ENCODE assay signal across 11 cellular contexts in the genomic region with DNA sequence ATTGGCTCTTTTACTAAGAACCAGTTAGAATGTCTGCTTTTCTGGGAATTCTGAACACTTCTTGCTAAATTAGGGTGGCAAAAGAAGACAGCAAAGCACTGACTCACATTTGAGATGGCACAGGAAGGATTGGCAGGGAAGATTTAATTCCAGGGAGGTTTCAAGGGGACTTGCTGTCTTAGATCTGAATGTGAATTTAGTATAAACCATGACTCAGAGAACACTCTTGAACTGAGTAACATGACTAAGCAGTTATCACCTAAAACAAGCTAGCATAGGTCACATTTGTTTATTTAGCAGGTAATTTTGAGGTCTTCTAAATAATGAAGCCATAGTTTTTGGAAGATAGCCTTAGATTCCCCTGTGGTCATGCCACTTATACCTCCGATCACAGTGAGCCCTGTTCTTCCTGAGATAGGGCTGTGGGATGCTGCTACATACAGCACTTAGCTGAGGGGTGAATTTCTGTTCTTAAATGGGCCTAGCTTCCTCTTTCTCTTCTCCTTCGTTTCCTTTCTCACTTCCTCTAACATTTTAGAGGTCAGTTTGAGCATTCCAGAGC.
A peak's percentile ranks its signal among the peaks of the same experiment; 100 is the strongest.
DNase-seq lines count a peak whose midpoint lies in the region; TF ChIP-seq lines count a peak whose summit lies in the region.
"Had no signal": no experiment of that assay in that cellular context is flagged by ENCODE, and none has a peak within 500 bp of the region (broad histone marks: within the 10 kb centered on the region; RNA-seq: fewer than 3 reads in every experiment).

No MANE protein-coding gene starts in this region.

- H3K4me2 ChIP-seq in H9 (ENCODE audit: insufficient read depth, insufficient read length, low read length) (no peak overlapping the region), OCI-LY7 (ENCODE audit: low read length) (no peak overlapping the region)

- TF ChIP-seq CTCF in AG04450 (IDR thresholded peaks at IDR 0.05; ENCODE audit: low read depth, low read length) (no peak), H9 (conservative IDR thresholded peaks at IDR 0.05) (no peak), left ventricle myocardium inferior (IDR thresholded peaks at IDR 0.05; ENCODE audit: borderline replicate concordance) (no peak), OCI-LY7 (conservative IDR thresholded peaks at IDR 0.05; ENCODE audit: low read length) (no peak)

- no peak overlapping the region for H2BK5ac ChIP-seq in H9 (ENCODE audit: insufficient read length, low read length)

- H3K23ac ChIP-seq in H9 (ENCODE audit: insufficient read length, low read depth, low read length), result no peak overlapping the region

- H4K20me1 ChIP-seq in H9 (ENCODE audit: control insufficient read depth, insufficient read depth, insufficient read length) (no peaks in the 10 kb centered on the region), OCI-LY7 (ENCODE audit: insufficient read depth, low read length) (no peaks in the 10 kb centered on the region)

- no peak for DNase-seq in AG04450 (ENCODE audit: low read depth, low spot score)
- DNase-seq in H9, result no peak
- DNase-seq in SJSA1 (ENCODE audit: low read depth in 1 of 2, low spot score in 2 of 2), result peak in 1 of 2 experiments; percentile 75
- DNase-seq in left ventricle myocardium inferior, result no peak
- no peak for DNase-seq in amygdala (lab: John Stamatoyannopoulos, UW)
- DNase-seq in NCI-H187 treated with DMSO at 0.1 percent for 48 hours (lab: John Stamatoyannopoulos, UW), result no peak
- DNase-seq in OCI-LY7 (ENCODE audit: low spot score), result no peak
- no peak for DNase-seq in NCI-H1436 (lab: John Stamatoyannopoulos, UW)
- DNase-seq: DND-41, foreskin melanocyte, NCI-H510A had no signal

- intact Hi-C loops in left ventricle myocardium inferior (cut with micrococcal nuclease), result no loop called here
- intact Hi-C loops in OCI-LY7 (cut with micrococcal nuclease; ENCODE audit: unreplicated experiment), result no loop called here

- peak overlapping the region; percentile 90 for H3K27ac ChIP-seq in AG04450 (ENCODE audit: low read depth, low read length)
- H3K27ac ChIP-seq in H9 (ENCODE audit: insufficient read length, low read depth, low read length), result no peak overlapping the region
- peak overlapping the region; percentile 94 for H3K27ac ChIP-seq in SJSA1
- H3K27ac ChIP-seq in left ventricle myocardium inferior (replicated peaks), result peak overlapping the region; percentile 25
- H3K27ac ChIP-seq in OCI-LY7 (ENCODE audit: low read depth, low read length, poor library complexity, severe bottlenecking), result no peak overlapping the region

- H3K79me2 ChIP-seq in H9 (ENCODE audit: insufficient read depth, low read length) (no peaks in the 10 kb centered on the region), OCI-LY7 (ENCODE audit: insufficient read depth, low read depth, low read length) (no peaks in the 10 kb centered on the region)

- H3K36me3 Mint-ChIP-seq in H9 (ENCODE audit: insufficient read depth in 1 of 3, low read depth in 3 of 3), result no peaks in the 10 kb centered on the region

- H3K4me3 Mint-ChIP-seq in H9, result no peak overlapping the region

- no peaks in the 10 kb centered on the region for H3K9me2 ChIP-seq in OCI-LY7 (ENCODE audit: insufficient read depth, low read length)

- H3K56ac ChIP-seq in H9 (ENCODE audit: insufficient read length, low read depth, low read length), result no peak overlapping the region

- H2BK12ac ChIP-seq in H9 (ENCODE audit: insufficient read length, low read depth, low read length), result no peak overlapping the region

- H3K4me1 ChIP-seq in H9 (ENCODE audit: insufficient read depth, low read length) (no peaks in the 10 kb centered on the region), SJSA1 (replicated peaks) (peaks cover 54% of the 10 kb centered on the region), left ventricle myocardium inferior (peaks cover 17% of the 10 kb centered on the region), OCI-LY7 (ENCODE audit: insufficient read depth, low read length, poor library complexity, severe bottlenecking) (no peaks in the 10 kb centered on the region)

- no peak overlapping the region for H2AFZ ChIP-seq in H9 (ENCODE audit: low read length)
- no peak overlapping the region for H2AFZ ChIP-seq in OCI-LY7 (ENCODE audit: low read length)

- H2BK20ac ChIP-seq in H9 (ENCODE audit: low read depth, low read length, poor library complexity, severe bottlenecking), result no peak overlapping the region

- H3K36me3 ChIP-seq in SJSA1 (no peaks in the 10 kb centered on the region), left ventricle myocardium inferior (no peaks in the 10 kb centered on the region), OCI-LY7 (ENCODE audit: insufficient read depth, low read length) (no peaks in the 10 kb centered on the region)

- H3K9me3 Mint-ChIP-seq in H9, result no peaks in the 10 kb centered on the region

- H3K9me3 ChIP-seq in AG04450 (ENCODE audit: control insufficient read depth, insufficient read depth, low read length), result no peaks in the 10 kb centered on the region
- H3K9me3 ChIP-seq in H9 (ENCODE audit: control insufficient read depth, low read depth, low read length), result no peaks in the 10 kb centered on the region
- H3K9me3 ChIP-seq in SJSA1 (replicated peaks), result no peaks in the 10 kb centered on the region
- H3K9me3 ChIP-seq in left ventricle myocardium inferior (replicated peaks), result peaks cover 2% of the 10 kb centered on the region
- H3K9me3 ChIP-seq in OCI-LY7 (ENCODE audit: low read length), result no peaks in the 10 kb centered on the region

- no peak overlapping the region for H3K4me3 ChIP-seq in AG04450 (ENCODE audit: low read depth, low read length)
- no peak overlapping the region for H3K4me3 ChIP-seq in SJSA1
- H3K4me3 ChIP-seq in left ventricle myocardium inferior, result no peak overlapping the region
- H3K4me3 ChIP-seq in OCI-LY7 (ENCODE audit: low read depth, low read length, poor library complexity, severe bottlenecking), result no peak overlapping the region

- CTCF ChIA-PET in AG04450 (lab: Charles Lee) (interaction anchor here (3.5 kb wide), 1 partner anchor 77 kb away, joined by 10 read pairs; no protein-coding TSS in a partner anchor), OCI-LY7 (lab: Charles Lee; ENCODE audit: unreplicated experiment) (no interaction called here)

- H3K79me1 ChIP-seq in H9 (ENCODE audit: insufficient read depth, low read depth, low read length, poor library complexity, severe bottlenecking), result no peaks in the 10 kb centered on the region

- H3K9ac ChIP-seq in H9 (ENCODE audit: extremely low read depth, insufficient read length, low read length), result no peak overlapping the region

- H3K4ac ChIP-seq in H9 (ENCODE audit: low read depth, low read length), result no peak overlapping the region

- H3K4me1 Mint-ChIP-seq in H9, result peaks cover 3 to 5% of the 10 kb centered on the region in 2 experiments; a peak in 3 of 4 replicates

- H2AK5ac ChIP-seq in H9 (ENCODE audit: insufficient read length, low read length), result no peak overlapping the region

- H2BK120ac ChIP-seq in H9 (ENCODE audit: low read depth, low read length, poor library complexity, severe bottlenecking), result no peak overlapping the region

- H3K23me2 ChIP-seq in H9 (ENCODE audit: insufficient read length, low read depth, low read length, poor library complexity, severe bottlenecking), result no peaks in the 10 kb centered on the region

- no peak overlapping the region for H3T11ph ChIP-seq in H9 (ENCODE audit: low read length)

- WGBS in H9 (ENCODE audit: extremely low coverage, insufficient read length, low lambda C conversion rate), result no CpG with 5 or more reads among the region's 2 CpGs

- H3K14ac ChIP-seq in H9 (ENCODE audit: insufficient read depth, low read length), result no peak overlapping the region

- no TSS peak for BruUV-seq in OCI-LY7 (replicated peaks; lab: Mats Ljungman, UMichigan)

- POLR2A ChIA-PET in AG04450 (lab: Yijun Ruan, JAX) (interaction anchor here (0.9 kb wide), 1 partner anchor 35 kb away, joined by 4 read pairs; no protein-coding TSS in a partner anchor), OCI-LY7 (lab: Charles Lee) (no interaction called here)

- no peak overlapping the region for H4K91ac ChIP-seq in H9 (ENCODE audit: insufficient read length, low read depth, low read length)

- H3K27ac Mint-ChIP-seq in H9, result peak overlapping the region in 2 of 3 experiments; percentile 15 to 17; a peak in 1 of 7 replicates

- no peak overlapping the region for H4K8ac ChIP-seq in H9 (replicated peaks; ENCODE audit: insufficient read length, low read depth, low read length)

- H3K27me3 Mint-ChIP-seq in H9 (ENCODE audit: low read depth), result no peaks in the 10 kb centered on the region

- no peak overlapping the region for H2BK15ac ChIP-seq in H9 (ENCODE audit: low read depth, low read length)

- H3K18ac ChIP-seq in H9 (ENCODE audit: insufficient read length, low read depth, low read length), result no peak overlapping the region

- H4K5ac ChIP-seq in H9 (ENCODE audit: insufficient read length, low read depth, low read length), result no peak overlapping the region

- no peaks in the 10 kb centered on the region for H3K27me3 ChIP-seq in AG04450 (ENCODE audit: control insufficient read depth, insufficient read depth, low read length)
- no peaks in the 10 kb centered on the region for H3K27me3 ChIP-seq in H9 (ENCODE audit: insufficient read depth, low read length)
- no peaks in the 10 kb centered on the region for H3K27me3 ChIP-seq in SJSA1 (replicated peaks)
- no peaks in the 10 kb centered on the region for H3K27me3 ChIP-seq in left ventricle myocardium inferior (ENCODE audit: low read depth)

Comparison
In these comparisons a context has a peak if more than half of its experiments do, and no peak if none do; other contexts are left out.
1. H3K27ac ChIP-seq: peak in AG04450 (single experiment), SJSA1 (single experiment) and left ventricle myocardium inferior (single experiment); none in H9 (single experiment) and OCI-LY7 (single experiment).